In genomic region chr17:8123695-8124349, GRCh38 we compare ENCODE assay signal across 8 cellular contexts. TPM values are rescaled to one million over a fixed set of nuclear protein-coding genes. Genes with fewer than 3 reads are reported as not detected.
A peak's percentile ranks its signal among the peaks of the same experiment; 100 is the strongest.
DNase-seq lines count a peak whose midpoint lies in the region; ATAC-seq and TF ChIP-seq lines count a peak whose summit lies in the region.

Gene HES7, minus strand, starts transcription at chr17:8124106. Its CDS starts 22 bp downstream, at chr17:8124084.

- peak within 1 kb of the TSS; percentile 34 to 75 (median 66); a peak in 20 of 22 replicates for H3K9ac ChIP-seq in BLaER1 treated with 17β-estradiol and CSF1 and Interleukin-3, amounts not matched to agents 10 nM and 100 nM

- H3K36me3 ChIP-seq in BLaER1 treated with 17β-estradiol and CSF1 and Interleukin-3, amounts not matched to agents 10 nM and 100 nM = no peaks in the 10 kb centered on the region
- H3K36me3 ChIP-seq in right lobe of liver (no peaks in the 10 kb centered on the region), uterus (no peaks in the 10 kb centered on the region)

- H3K27me3 ChIP-seq in BLaER1 treated with 17β-estradiol and CSF1 and Interleukin-3, amounts not matched to agents 10 nM and 100 nM = peaks cover 49 to 83% (median 71%) of the 10 kb centered on the region in 11 experiments
- H3K27me3 ChIP-seq in right lobe of liver (peaks cover 0 to 41% of the 10 kb centered on the region in 2 donors), uterus (no peaks in the 10 kb centered on the region)

- peaks cover 7% of the 10 kb centered on the region for H3K9me3 Mint-ChIP-seq in activated naive CD8-positive, alpha-beta T cell treated with anti-CD3 and anti-CD28 coated beads for 36 hours

- peaks cover 12% of the 10 kb centered on the region for H3K36me3 Mint-ChIP-seq in activated naive CD8-positive, alpha-beta T cell treated with anti-CD3 and anti-CD28 coated beads for 36 hours

- H3K4me3 Mint-ChIP-seq in activated naive CD8-positive, alpha-beta T cell treated with anti-CD3 and anti-CD28 coated beads for 36 hours = peak within 1 kb of the TSS; percentile 85

- no peak for DNase-seq in HFF-Myc (ENCODE audit: extremely low read depth, low read depth)
- DNase-seq in activated naive CD8-positive, alpha-beta T cell treated with anti-CD3 and anti-CD28 coated beads for 36 hours = no peak
- DNase-seq in right lobe of liver = no peak
- DNase-seq in uterus = peak in 1 of 2 donors; percentile 56
- no peak for DNase-seq in midbrain (lab: John Stamatoyannopoulos, UW)
- no peak for DNase-seq in ecto neural progenitor cell (ENCODE audit: low spot score)

- H3K4me1 Mint-ChIP-seq in activated naive CD8-positive, alpha-beta T cell treated with anti-CD3 and anti-CD28 coated beads for 36 hours = peaks cover 61% of the 10 kb centered on the region

- H3K9me3 ChIP-seq in BLaER1 treated with 17β-estradiol and CSF1 and Interleukin-3, amounts not matched to agents 10 nM and 100 nM (replicated peaks in 1 of 11) = no peaks in the 10 kb centered on the region
- H3K9me3 ChIP-seq in right lobe of liver (no peaks in the 10 kb centered on the region), uterus (no peaks in the 10 kb centered on the region)

- peak within 1 kb of the TSS; percentile 69 for H3K27ac Mint-ChIP-seq in activated naive CD8-positive, alpha-beta T cell treated with anti-CD3 and anti-CD28 coated beads for 36 hours

- no peak for TF ChIP-seq CTCF in HFF-Myc (IDR thresholded peaks at IDR 0.05; ENCODE audit: low read depth, low read length, missing control alignments)
- no peak for TF ChIP-seq CTCF in right lobe of liver (IDR thresholded peaks at IDR 0.05)
- no peak for TF ChIP-seq CTCF in uterus (IDR thresholded peaks at IDR 0.05)

- peak within 1 kb of the TSS; percentile 57 to 79 (median 69) for H3K4me3 ChIP-seq in BLaER1 treated with 17β-estradiol and CSF1 and Interleukin-3, amounts not matched to agents 10 nM and 100 nM
- H3K4me3 ChIP-seq in HFF-Myc (replicated peaks; ENCODE audit: low read depth, low read length) (peak within 1 kb of the TSS; percentile 60), right lobe of liver (peak within 1 kb of the TSS; percentile 11 to 50 (median 24)), uterus (peak within 1 kb of the TSS; percentile 43 to 65)

- 1% methylated on average over 27 of the region's 29 CpGs for WGBS in right lobe of liver (ENCODE audit: insufficient coverage, low coverage, low lambda C conversion rate, missing lambda C conversion rate)

- no peak for TF ChIP-seq POLR2A in right lobe of liver (IDR thresholded peaks at IDR 0.05)
- no peak for TF ChIP-seq POLR2A in uterus (IDR thresholded peaks at IDR 0.05)

- ATAC-seq in right lobe of liver = no peak
- no peak for ATAC-seq in GM18520 (IDR thresholded peaks at IDR 0.05; ENCODE audit: unreplicated experiment)

- H3K27ac ChIP-seq in BLaER1 treated with 17β-estradiol and CSF1 and Interleukin-3, amounts not matched to agents 10 nM and 100 nM = no peak within 1 kb of the TSS
- H3K27ac ChIP-seq in right lobe of liver (no peak within 1 kb of the TSS), uterus (peak within 1 kb of the TSS; percentile 34 to 82)

- peaks cover 63% of the 10 kb centered on the region for H3K27me3 Mint-ChIP-seq in activated naive CD8-positive, alpha-beta T cell treated with anti-CD3 and anti-CD28 coated beads for 36 hours

- peaks cover 5 to 54% (median 44%) of the 10 kb centered on the region in 11 experiments; a peak in 20 of 22 replicates for H4K20me1 ChIP-seq in BLaER1 treated with 17β-estradiol and CSF1 and Interleukin-3, amounts not matched to agents 10 nM and 100 nM

- intact Hi-C loops in right lobe of liver (cut with DNase I) (no loop called here), uterus (cut with DNase I; ENCODE audit: low total_unique reads) (loop anchor here (10.0 kb wide), 1 partner anchor 61 kb away; no protein-coding TSS in a partner anchor)

- peak within 1 kb of the TSS; percentile 91 to 100 (median 99) for H3K4me2 ChIP-seq in BLaER1 treated with 17β-estradiol and CSF1 and Interleukin-3, amounts not matched to agents 10 nM and 100 nM

- peaks cover 42 to 66% (median 54%) of the 10 kb centered on the region in 10 experiments for H3K4me1 ChIP-seq in BLaER1 treated with 17β-estradiol and CSF1 and Interleukin-3, amounts not matched to agents 10 nM and 100 nM
- H3K4me1 ChIP-seq in right lobe of liver (peaks cover 0 to 62% (median 17%) of the 10 kb centered on the region in 4 donors), uterus (peaks cover 0 to 37% of the 10 kb centered on the region in 2 donors)

RNA-seq across cellular contexts. Expression of gene HES7, which starts in this region (rescaled TPM):
- total RNA-seq in activated naive CD8-positive, alpha-beta T cell treated with anti-CD3 and anti-CD28 coated beads for 36 hours = 1 to 10 TPM; 1.9 to 2.0 TPM
- total RNA-seq in right lobe of liver (not detected), uterus (under 1 TPM in 1 of 4 donors, not detected in 3; 0.61 TPM)

Comparison
In these comparisons a context has a peak if more than half of its experiments do, and no peak if none do; other contexts are left out.
1. H3K27ac ChIP-seq: peak in uterus (2 of 2); none in BLaER1 treated with 17β-estradiol and CSF1 and Interleukin-3, amounts not matched to agents 10 nM and 100 nM (0 of 11) and right lobe of liver (0 of 3).
2. Peak in every context shown above with its lines, with median percentiles within 50 percentile points of each other: H3K4me3 ChIP-seq.